Comparison of ENCODE assay signal across 9 cellular contexts in the genomic region with DNA sequence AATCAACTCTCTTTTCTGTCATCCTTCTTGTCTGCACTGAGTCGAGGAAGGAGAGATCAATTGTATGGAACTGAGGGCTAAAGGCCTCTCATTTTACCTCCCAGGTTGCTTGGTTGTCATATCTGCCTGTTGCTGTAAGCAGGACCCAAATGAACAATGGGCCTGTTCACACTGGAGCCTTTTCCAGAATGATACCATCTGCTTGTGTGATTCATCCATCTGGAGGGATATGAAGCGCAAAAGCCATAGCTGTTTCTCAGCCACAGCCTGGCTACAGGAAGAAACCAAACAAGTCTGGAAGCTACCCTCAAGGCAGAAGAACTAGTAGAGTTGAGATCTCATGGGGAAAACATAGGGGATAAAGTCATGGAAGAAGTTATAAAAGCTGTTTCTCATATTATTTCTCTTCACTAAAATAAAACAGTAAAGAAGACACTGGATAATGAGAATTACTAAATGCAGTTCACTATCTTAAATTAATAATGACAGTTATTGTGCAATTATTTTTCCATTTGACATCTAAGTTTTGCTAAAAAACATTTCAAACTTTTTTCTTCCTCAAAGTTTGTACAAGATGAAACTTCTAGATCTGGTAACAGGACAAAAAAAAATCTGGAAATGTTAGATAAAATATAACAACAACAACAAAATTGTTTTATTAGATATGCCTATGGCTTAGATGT.
DNase-seq lines count a peak whose midpoint lies in the region; ATAC-seq and TF ChIP-seq lines count a peak whose summit lies in the region.
"Had no signal": no experiment of that assay in that cellular context is flagged by ENCODE, and none has a peak within 500 bp of the region (broad histone marks: within the 10 kb centered on the region; RNA-seq: fewer than 3 reads in every experiment).

No MANE protein-coding gene starts in this region.

- H3K9me2 ChIP-seq in MM.1S (replicated peaks; ENCODE audit: insufficient read depth, low read length) = no peaks in the 10 kb centered on the region

- H3K4me3 Mint-ChIP-seq in activated T-cell treated with anti-CD3 and anti-CD28 coated beads, Interleukin-2, amount 50 U/mL, for 24 hours = no peak overlapping the region

- ATAC-seq in HG03139 (IDR thresholded peaks at IDR 0.05; ENCODE audit: unreplicated experiment) (no peak), HG03378 (IDR thresholded peaks at IDR 0.05; ENCODE audit: unreplicated experiment) (no peak)

- H3K36me3 Mint-ChIP-seq in activated T-cell treated with anti-CD3 and anti-CD28 coated beads, Interleukin-2, amount 50 U/mL, for 24 hours (ENCODE audit: low read depth) = no peaks in the 10 kb centered on the region

- H2AFZ ChIP-seq in MM.1S (ENCODE audit: low read length) = no peak overlapping the region

- H3K9me3 ChIP-seq in breast epithelium = no peaks in the 10 kb centered on the region
- no peaks in the 10 kb centered on the region for H3K9me3 ChIP-seq in MM.1S (replicated peaks; ENCODE audit: insufficient read depth, low read length)

- no peak overlapping the region for H3K4me2 ChIP-seq in MM.1S (ENCODE audit: low read depth, low read length)

- H3K27me3 Mint-ChIP-seq in activated T-cell treated with anti-CD3 and anti-CD28 coated beads, Interleukin-2, amount 50 U/mL, for 24 hours = no peaks in the 10 kb centered on the region

- H4K20me1 ChIP-seq in MM.1S (ENCODE audit: insufficient read depth, low read length) = no peaks in the 10 kb centered on the region

- H3K79me2 ChIP-seq in MM.1S (ENCODE audit: low read length) = no peaks in the 10 kb centered on the region

- no peaks in the 10 kb centered on the region for H3K4me1 Mint-ChIP-seq in activated T-cell treated with anti-CD3 and anti-CD28 coated beads, Interleukin-2, amount 50 U/mL, for 24 hours (ENCODE audit: low read depth)

- no peaks in the 10 kb centered on the region for H3F3A ChIP-seq in MM.1S (ENCODE audit: insufficient read depth, low read length)

- DNase-seq in A172 (ENCODE audit: low spot score) (peak; percentile 11), LHCN-M2 (ENCODE audit: low read depth) (peak; percentile 53), breast epithelium (ENCODE audit: low spot score in 2 of 2) (peak in 1 of 2 donors; percentile 64), islet precursor cell (peak; percentile 92), MM.1S (no peak)
- no peak for DNase-seq in activated T-cell treated with anti-CD3 and anti-CD28 coated beads, Interleukin-2, amount 50 U/mL, for 24 hours
- DNase-seq: activated effector memory CD4-positive, alpha-beta T cell treated with anti-CD3 and anti-CD28 coated beads, Interleukin-2, amount 50 U/mL, for 16 hours had no signal

- H3K9me3 Mint-ChIP-seq in activated T-cell treated with anti-CD3 and anti-CD28 coated beads, Interleukin-2, amount 50 U/mL, for 24 hours = no peaks in the 10 kb centered on the region

- no peak for TF ChIP-seq CTCF in breast epithelium (IDR thresholded peaks at IDR 0.05)
- TF ChIP-seq CTCF in MM.1S (IDR thresholded peaks at IDR 0.05; ENCODE audit: low read length) = no peak

- no peaks in the 10 kb centered on the region for H3K36me3 ChIP-seq in breast epithelium
- no peaks in the 10 kb centered on the region for H3K36me3 ChIP-seq in MM.1S (replicated peaks; ENCODE audit: insufficient read depth, low read length)

- no peaks in the 10 kb centered on the region for H3K4me1 ChIP-seq in breast epithelium
- H3K4me1 ChIP-seq in MM.1S (ENCODE audit: low read length) = no peaks in the 10 kb centered on the region

- intact Hi-C loops in breast epithelium (cut with DNase I; ENCODE audit: low total_unique reads) = no loop called here

- no peak for TF ChIP-seq POLR2A in breast epithelium (IDR thresholded peaks at IDR 0.05)

- no peak overlapping the region for H3K27ac Mint-ChIP-seq in activated T-cell treated with anti-CD3 and anti-CD28 coated beads, Interleukin-2, amount 50 U/mL, for 24 hours

- peak overlapping the region; percentile 81 to 89 for H3K27ac ChIP-seq in breast epithelium
- no peak overlapping the region for H3K27ac ChIP-seq in MM.1S (ENCODE audit: low read length)

- H3K27me3 ChIP-seq in breast epithelium (no peaks in the 10 kb centered on the region), MM.1S (replicated peaks; ENCODE audit: insufficient read depth, low read length) (no peaks in the 10 kb centered on the region)

- no peak overlapping the region for H3K9ac ChIP-seq in MM.1S (ENCODE audit: low read length)

- no peak overlapping the region for H3K4me3 ChIP-seq in breast epithelium
- H3K4me3 ChIP-seq in MM.1S (ENCODE audit: low read length) = no peak overlapping the region

Comparison
In these comparisons a context has a peak if more than half of its experiments do, and no peak if none do; other contexts are left out.
1. DNase-seq: peak in A172 (single experiment), LHCN-M2 (single experiment) and islet precursor cell (single experiment); none in MM.1S (single experiment) and activated T-cell treated with anti-CD3 and anti-CD28 coated beads, Interleukin-2, amount 50 U/mL, for 24 hours (single experiment).